In genomic region chr12:16165506-16165905, GRCh38 we compare ENCODE assay signal across 8 cellular contexts.
DNase-seq lines count a peak whose midpoint lies in the region; ATAC-seq and TF ChIP-seq lines count a peak whose summit lies in the region.

No MANE protein-coding gene starts in this region.

- TF ChIP-seq CTCF in C4-2B (conservative IDR thresholded peaks at IDR 0.05), result peak; percentile 73
- TF ChIP-seq CTCF in HFF-Myc (IDR thresholded peaks at IDR 0.05; ENCODE audit: low read depth, low read length, missing control alignments), result no peak
- TF ChIP-seq CTCF in chondrocyte (IDR thresholded peaks at IDR 0.05), result peak; percentile 87
- TF ChIP-seq CTCF in liver (IDR thresholded peaks at IDR 0.05; ENCODE audit: low read depth, low read length, missing input control), result peak; percentile 62

- H3K27me3 ChIP-seq in liver (ENCODE audit: control insufficient read depth in 4 of 4, insufficient read depth in 4 of 4, low read length in 3 of 4), result no peaks in the 10 kb centered on the region

- no peak overlapping the region for H3K4me3 Mint-ChIP-seq in chondrocyte (ENCODE audit: unreplicated experiment)

- H3K36me3 ChIP-seq in liver (ENCODE audit: control insufficient read depth in 4 of 4, insufficient read depth in 3 of 4, low read depth in 1 of 4, low read length in 3 of 4), result no peaks in the 10 kb centered on the region

- H3K27ac ChIP-seq in C4-2B, result no peak overlapping the region
- H3K27ac ChIP-seq in liver (ENCODE audit: low read depth in 1 of 2, low read length in 2 of 2), result no peak overlapping the region

- no peak overlapping the region for H3K9ac ChIP-seq in liver (ENCODE audit: low read depth in 1 of 2, low read length in 2 of 2)

- peaks cover 4% of the 10 kb centered on the region for H3K9me3 Mint-ChIP-seq in chondrocyte (ENCODE audit: low read depth)

- H3K4me1 ChIP-seq in liver (ENCODE audit: control insufficient read depth in 4 of 4, insufficient read depth in 4 of 4, low read length in 3 of 4), result peaks cover 2 to 30% (median 20%) of the 10 kb centered on the region in 4 donors

- TF ChIP-seq RAD21 in liver (IDR thresholded peaks at IDR 0.05), result peak; percentile 96 to 97

- WGBS in liver, result 1% methylated on average over 2 of the region's 2 CpGs

- H3K27ac Mint-ChIP-seq in chondrocyte (ENCODE audit: unreplicated experiment), result no peak overlapping the region

- peaks cover 6% of the 10 kb centered on the region for H3K27me3 Mint-ChIP-seq in chondrocyte (ENCODE audit: low read depth)

- H3K4me3 ChIP-seq in HFF-Myc (replicated peaks; ENCODE audit: low read depth, low read length), result no peak overlapping the region
- H3K4me3 ChIP-seq in liver (ENCODE audit: low read depth in 1 of 3, low read length in 3 of 3), result no peak overlapping the region

- no peaks in the 10 kb centered on the region for H3K9me3 ChIP-seq in liver (ENCODE audit: control insufficient read depth in 4 of 4, low read length in 3 of 4)

- no peaks in the 10 kb centered on the region for H3K36me3 Mint-ChIP-seq in chondrocyte (ENCODE audit: low read depth)

- DNase-seq in HFF-Myc (ENCODE audit: extremely low read depth, low read depth), result peak; percentile 12
- peak; percentile 14 to 59 for DNase-seq in NCI-H526 (lab: John Stamatoyannopoulos, UW)
- no peak for DNase-seq in chondrocyte (ENCODE audit: low spot score)
- no peak for DNase-seq in KG1 (lab: John Stamatoyannopoulos, UW)

- no peak for ATAC-seq in HG03135 (IDR thresholded peaks at IDR 0.05; ENCODE audit: unreplicated experiment)
- no peak for ATAC-seq in HG03354 (IDR thresholded peaks at IDR 0.05; ENCODE audit: poor library complexity, severe bottlenecking, unreplicated experiment)

- H3K4me1 Mint-ChIP-seq in chondrocyte (ENCODE audit: low read depth), result no peaks in the 10 kb centered on the region

TF ChIP-seq in liver, 16 proteins besides CTCF, POLR2A, EP300 and RAD21:
- no peak for TF ChIP-seq FOXA1 (IDR thresholded peaks at IDR 0.05)
- TF ChIP-seq HNF4A (conservative IDR thresholded peaks at IDR 0.05), result peak in 1 of 2 donors; percentile 6

Comparison
In these comparisons a context has a peak if more than half of its experiments do, and no peak if none do; other contexts are left out.
1. DNase-seq: peak in HFF-Myc (single experiment) and NCI-H526 (2 of 2); none in chondrocyte (single experiment) and KG1 (single experiment).